ENCODE assay signal across 20 cellular contexts in the genomic region with DNA sequence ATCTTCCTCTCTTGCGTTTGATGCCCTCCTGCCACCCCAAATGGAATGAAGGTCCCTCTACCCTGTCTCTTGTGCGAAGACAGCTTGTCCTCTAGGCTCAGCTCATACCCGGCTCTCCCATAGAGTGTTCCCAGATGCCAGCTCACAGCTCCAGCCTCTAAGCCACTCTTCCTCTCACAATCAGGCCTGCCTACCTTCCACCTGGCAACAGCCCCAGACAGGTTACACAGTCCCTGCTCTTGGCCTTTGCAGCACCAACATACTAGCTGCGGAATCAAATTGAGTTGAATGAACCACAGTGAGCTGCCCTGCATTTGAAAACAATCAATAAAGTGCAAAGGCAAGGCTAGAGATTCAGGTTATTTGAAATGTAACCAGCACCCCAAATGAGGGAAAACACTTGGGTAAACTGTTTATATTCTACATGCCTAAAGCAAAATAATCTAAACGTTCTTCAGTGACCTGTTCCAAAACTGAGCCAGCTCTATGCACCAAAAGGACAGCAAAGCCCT.
"Had no signal": no experiment of that assay in that cellular context is flagged by ENCODE, and none has a peak within 500 bp of the region (broad histone marks: within the 10 kb centered on the region; RNA-seq: fewer than 3 reads in every experiment).

No MANE protein-coding gene starts in this region.

- H3K4me3 ChIP-seq: SJCRH30 had no signal

- H3K36me3 ChIP-seq: SJCRH30 had no signal

- H3K9me3 ChIP-seq: SJCRH30 had no signal

- DNase-seq: KBM-7; MV-4-11; NCI-H1048; NCI-H1105; NCI-H1417; NCI-H1436 treated with DMSO at 0.1 percent for 48 hours; NCI-H1694; NCI-H187 treated with DMSO at 0.1 percent for 48 hours; NCI-H2029 treated with DMSO at 0.1 percent for 48 hours; NCI-H2227 treated with DMSO at 0.1 percent for 48 hours; NCI-H524; NCI-H526 treated with DMSO at 0.1 percent for 48 hours; NCI-H748 treated with DMSO at 0.1 percent for 48 hours; NK-92 treated with Interleukin-12 subunit alpha and Interleukin-12 subunit beta, amount 100 ng/mL, for 24 hours; PC-3; SHP77 treated with DMSO at 0.1 percent for 48 hours; SJCRH30 had no signal

- H3K27ac ChIP-seq: RWPE1, SJCRH30 had no signal

- ATAC-seq: Panc1, PC-3, SK-N-SH treated with all-trans-retinoic acid at 6 μM for 48 hours had no signal

- H3K4me1 ChIP-seq: SJCRH30 had no signal
